1 cellular context compared by ENCODE assay signal in genomic region chr5:17802256-17802655, GRCh38.
TF ChIP-seq lines count a peak whose summit lies in the region.

No MANE protein-coding gene starts in this region.

TF ChIP-seq in GM23338, 12 proteins besides CTCF, POLR2A, EP300 and RAD21 (continued from another document):
- TF ChIP-seq REST (IDR thresholded peaks at IDR 0.05; ENCODE audit: unreplicated experiment) (no peak), POLR2AphosphoS5 (IDR thresholded peaks at IDR 0.05; ENCODE audit: low read depth) (no peak), ZNF114 (CRISPR knock-in tag; IDR thresholded peaks at IDR 0.05) (no peak), EZH2 (IDR thresholded peaks at IDR 0.05; ENCODE audit: low read depth, unreplicated experiment) (no peak), JUNB (IDR thresholded peaks at IDR 0.05; ENCODE audit: unreplicated experiment) (no peak)
TF ChIP-seq in GM23338: peak in this region for 0.
